8 cellular contexts compared by ENCODE assay signal in genomic region chr4:99949034-99949998, GRCh38. TPM values are rescaled to one million over a fixed set of nuclear protein-coding genes. Genes with fewer than 3 reads are reported as not detected.
DNase-seq lines count a peak whose midpoint lies in the region; ATAC-seq and TF ChIP-seq lines count a peak whose summit lies in the region.

No MANE protein-coding gene starts in this region.

- H3K36me3 ChIP-seq in OCI-LY1 (ENCODE audit: insufficient read depth, low read length), result peaks cover 32% of the 10 kb centered on the region

- no peaks in the 10 kb centered on the region for H4K20me1 ChIP-seq in OCI-LY1 (ENCODE audit: insufficient read depth, low read length)

- DNase-seq in DMS 273 (lab: John Stamatoyannopoulos, UW; ENCODE audit: unreplicated experiment) (peak; percentile 95), HuH-7.5 (ENCODE audit: low spot score) (peak; percentile 67), activated T-cell treated with anti-CD3 and anti-CD28 coated beads for 24 hours (ENCODE audit: low read depth) (peak; percentile 89), erythroblast (lab: John Stamatoyannopoulos, UW) (peak; percentile 94 to 95), mucosa of gallbladder (ENCODE audit: low spot score) (peak; percentile 91)
- peak; percentile 55 to 77 for DNase-seq in stimulated activated CD8-positive, alpha-beta memory T cell treated with anti-CD3 and anti-CD28 coated beads, Interleukin-4, amount 100 ng/mL, for 1 hour (ENCODE audit: low read depth in 2 of 2, low spot score in 1 of 2)

- no peaks in the 10 kb centered on the region for H3K9me3 ChIP-seq in OCI-LY1 (ENCODE audit: low read length)

- peak overlapping the region; percentile 94 for H3K27ac ChIP-seq in OCI-LY1 (ENCODE audit: low read depth, low read length, poor library complexity, severe bottlenecking)

- peaks cover 29% of the 10 kb centered on the region for H3K79me2 ChIP-seq in OCI-LY1 (ENCODE audit: insufficient read depth, low read length)

- H3K4me1 ChIP-seq in OCI-LY1 (ENCODE audit: insufficient read depth, low read length, severe bottlenecking), result peaks cover 43% of the 10 kb centered on the region

- H3K27me3 ChIP-seq in OCI-LY1 (ENCODE audit: insufficient read depth, low read length), result no peaks in the 10 kb centered on the region

- peak overlapping the region; percentile 99 for H3K4me3 ChIP-seq in OCI-LY1 (ENCODE audit: low read depth, low read length, poor library complexity, severe bottlenecking)

- peak; percentile 28 for ATAC-seq in GM21526 (IDR thresholded peaks at IDR 0.05; ENCODE audit: low FRiP score, unreplicated experiment)

- H2AFZ ChIP-seq in OCI-LY1 (ENCODE audit: low read length), result no peak overlapping the region

- no peaks in the 10 kb centered on the region for H3K9me2 ChIP-seq in OCI-LY1 (ENCODE audit: low read depth, low read length)

- peak overlapping the region; percentile 99 for H3K9ac ChIP-seq in OCI-LY1 (ENCODE audit: low read length)

- H3K4me2 ChIP-seq in OCI-LY1 (ENCODE audit: low read length), result peak overlapping the region; percentile 87

- TF ChIP-seq CTCF in OCI-LY1 (IDR thresholded peaks at IDR 0.05; ENCODE audit: low read length), result peak; percentile 77

- TF ChIP-seq POLR2A in erythroblast (IDR thresholded peaks at IDR 0.05; ENCODE audit: low read length), result peak; percentile 44

- H3F3A ChIP-seq in OCI-LY1 (ENCODE audit: insufficient read depth, low read length), result peaks cover 10% of the 10 kb centered on the region

RNA-seq across cellular contexts. Expression of gene H2AZ1, which starts 0.8 kb away (rescaled TPM):
- total RNA-seq in mucosa of gallbladder, result 155 TPM

RNA-seq across cellular contexts. Expression of gene DNAJB14, which starts 2.9 kb away (rescaled TPM):
- total RNA-seq in mucosa of gallbladder, result 50.8 TPM

RNA-seq across cellular contexts. Expression of gene LAMTOR3, which starts 55.1 kb away (rescaled TPM):
- 46.5 TPM for total RNA-seq in mucosa of gallbladder

Comparison
In these comparisons a context has a peak if more than half of its experiments do, and no peak if none do; other contexts are left out.
1. Peak in every context shown above with its lines: DNase-seq, ATAC-seq, H3K4me3 ChIP-seq and H3K27ac ChIP-seq.